ENCODE assay signal across 1 cellular context in genomic region chr16:62022688-62023087, GRCh38.
TF ChIP-seq lines count a peak whose summit lies in the region.

No MANE protein-coding gene starts in this region.

TF ChIP-seq in GM23338, 12 proteins besides CTCF, POLR2A, EP300 and RAD21 (continued from another document):
- no peak for TF ChIP-seq ZNF462 (CRISPR knock-in tag; IDR thresholded peaks at IDR 0.05)
- TF ChIP-seq REST (IDR thresholded peaks at IDR 0.05; ENCODE audit: unreplicated experiment), result no peak
- no peak for TF ChIP-seq POLR2AphosphoS5 (IDR thresholded peaks at IDR 0.05; ENCODE audit: low read depth)
- no peak for TF ChIP-seq STAT1 (IDR thresholded peaks at IDR 0.05; ENCODE audit: unreplicated experiment)
- TF ChIP-seq ZNF331 (CRISPR knock-in tag; IDR thresholded peaks at IDR 0.05; ENCODE audit: low read depth), result no peak
- TF ChIP-seq EZH2 (IDR thresholded peaks at IDR 0.05; ENCODE audit: low read depth, unreplicated experiment), result no peak
